In genomic region chr19:7860902-7861618, GRCh38 we compare ENCODE assay signal across 18 cellular contexts. TPM values are rescaled to one million over a fixed set of nuclear protein-coding genes. Genes with fewer than 3 reads are reported as not detected.
DNase-seq lines count a peak whose midpoint lies in the region; ATAC-seq, FAIRE-seq and TF ChIP-seq lines count a peak whose summit lies in the region.
"Had no signal": no experiment of that assay in that cellular context is flagged by ENCODE, and none has a peak within 500 bp of the region (broad histone marks: within the 10 kb centered on the region; RNA-seq: fewer than 3 reads in every experiment).

No MANE protein-coding gene starts in this region.

- BruUV-seq in HepG2 (replicated peaks; lab: Mats Ljungman, UMichigan), result no TSS peak

- H3K4me3 Mint-ChIP-seq in memory B cell (peak overlapping the region; percentile 53), type B pancreatic cell (peak overlapping the region; percentile 22)
- H3K4me3 Mint-ChIP-seq: activated CD4-positive, alpha-beta T cell treated with anti-CD3 and anti-CD28 coated beads, Interleukin-2, amount 10 ng/mL, durations not matched to agents 7 days and 5 days had no signal

- ATAC-seq in HepG2 (no peak; the same call in 1 of the 3 replicates), right lobe of liver (no peak), memory B cell (ENCODE audit: low read depth) (no peak), GM21367 (IDR thresholded peaks at IDR 0.05; ENCODE audit: unreplicated experiment) (no peak)

- no peak overlapping the region for H2AFZ ChIP-seq in HepG2 (ENCODE audit: low read length)

- H3K27me3 Mint-ChIP-seq in memory B cell (peaks cover 29% of the 10 kb centered on the region), type B pancreatic cell (peaks cover 20% of the 10 kb centered on the region)

- intact Hi-C loops in HepG2 (cut with micrococcal nuclease; ENCODE audit: unreplicated experiment) (no loop called here), right lobe of liver (cut with DNase I) (no loop called here), vagina (cut with DNase I) (no loop called here)

- H3K36me3 Mint-ChIP-seq in memory B cell (peaks cover 3% of the 10 kb centered on the region), type B pancreatic cell (no peaks in the 10 kb centered on the region)

- H3K9me3 ChIP-seq in HepG2 (ENCODE audit: low read length), result no peaks in the 10 kb centered on the region
- no peaks in the 10 kb centered on the region for H3K9me3 ChIP-seq in right lobe of liver
- no peaks in the 10 kb centered on the region for H3K9me3 ChIP-seq in vagina
- H3K9me3 ChIP-seq: sigmoid colon, transverse colon had no signal

- FAIRE-seq in HepG2 (lab: Jason Lieb, UNC), result no peak
- FAIRE-seq: colon had no signal

- H3K36me3 ChIP-seq in HepG2 (replicated peaks in 1 of 2; ENCODE audit: control insufficient read depth in 1 of 2, insufficient read depth in 2 of 2, low read length in 2 of 2) (no peaks in the 10 kb centered on the region), right lobe of liver (no peaks in the 10 kb centered on the region), vagina (no peaks in the 10 kb centered on the region)
- H3K36me3 ChIP-seq: transverse colon had no signal

- no peak overlapping the region for H3K9ac ChIP-seq in HepG2 (ENCODE audit: insufficient read depth, low read depth, low read length)

- TF ChIP-seq EP300 in HepG2 (IDR thresholded peaks at IDR 0.05; ENCODE audit: low read depth in 2 of 2, low read length in 2 of 2) (no peak), HepG2 (CRISPR knock-in tag; IDR thresholded peaks at IDR 0.05; ENCODE audit: borderline replicate concordance) (no peak)

- H3K9me3 Mint-ChIP-seq in memory B cell (no peaks in the 10 kb centered on the region), type B pancreatic cell (no peaks in the 10 kb centered on the region)
- H3K9me3 Mint-ChIP-seq: activated CD4-positive, alpha-beta T cell treated with anti-CD3 and anti-CD28 coated beads, Interleukin-2, amount 10 ng/mL, durations not matched to agents 7 days and 5 days had no signal

- no peak for DNase-seq in HepG2 (ENCODE audit: low spot score)
- no peak for DNase-seq in right lobe of liver
- peak in 50 of 58 donors; percentile 12 to 89 (median 59) for DNase-seq in anterior cingulate cortex (lab: John Stamatoyannopoulos, UW)
- DNase-seq in memory B cell (ENCODE audit: low spot score in 2 of 2), result no peak
- no peak for DNase-seq in type B pancreatic cell (ENCODE audit: extremely low spot score, unreplicated experiment)
- no peak for DNase-seq in SHP77 treated with DMSO at 0.1 percent for 48 hours (lab: John Stamatoyannopoulos, UW)
- no peak for DNase-seq in vagina (ENCODE audit: extremely low spot score in 2 of 2)
- DNase-seq: activated CD4-positive, alpha-beta T cell treated with anti-CD3 and anti-CD28 coated beads, Interleukin-2, amount 10 ng/mL, durations not matched to agents 7 days and 5 days; SIG-M5; sigmoid colon; stimulated activated CD4-positive, alpha-beta T cell treated with anti-CD3 and anti-CD28 coated beads, Interleukin-4, amount 100 ng/mL, for 24 hours; T1000; transverse colon had no signal

- in situ Hi-C loops in HepG2 (cut with HindIII; ENCODE audit: extremely low pct_ligation_motif_present, low pct_unique_long_range_greater_than_20kb), result no loop called here

- no peaks in the 10 kb centered on the region for H3K79me2 ChIP-seq in HepG2 (ENCODE audit: insufficient read depth, low read length)

- H3K27me3 ChIP-seq in HepG2 (ENCODE audit: control insufficient read depth in 1 of 2, insufficient read depth in 2 of 2, low read length in 2 of 2) (no peaks in the 10 kb centered on the region; a peak in 1 of 5 replicates), right lobe of liver (no peaks in the 10 kb centered on the region), vagina (no peaks in the 10 kb centered on the region)

- no peak overlapping the region for H3K27ac Mint-ChIP-seq in memory B cell
- H3K27ac Mint-ChIP-seq in type B pancreatic cell, result no peak overlapping the region
- H3K27ac Mint-ChIP-seq: activated CD4-positive, alpha-beta T cell treated with anti-CD3 and anti-CD28 coated beads, Interleukin-2, amount 10 ng/mL, durations not matched to agents 7 days and 5 days had no signal

- TF ChIP-seq POLR2A in HepG2 (IDR thresholded peaks at IDR 0.05; ENCODE audit: insufficient read depth in 1 of 2, low read depth in 2 of 2, low read length in 2 of 2) (no peak), right lobe of liver (IDR thresholded peaks at IDR 0.05) (no peak), vagina (IDR thresholded peaks at IDR 0.05) (no peak)

- CTCF ChIA-PET in HepG2 (lab: Yijun Ruan, JAX; ENCODE audit: low intra/inter-chr PET ratio, low total read pairs), result no interaction called here

- H3K4me2 ChIP-seq in HepG2 (ENCODE audit: low read depth, low read length), result no peak overlapping the region

- TF ChIP-seq CTCF in HepG2 (CRISPR knock-in tag; IDR thresholded peaks at IDR 0.05) (no peak), right lobe of liver (IDR thresholded peaks at IDR 0.05) (no peak), type B pancreatic cell (conservative IDR thresholded peaks at IDR 0.05) (no peak), vagina (IDR thresholded peaks at IDR 0.05) (no peak)

- POLR2A ChIA-PET in HepG2 (lab: Yijun Ruan, JAX), result interaction anchor here (1.1 to 1.3 kb wide), 2 partner anchors 43 to 58 kb away, joined by 3 to 5 read pairs; partner anchors contain the start of gene MAP2K7

- H3K4me1 Mint-ChIP-seq in memory B cell, result peaks cover 10% of the 10 kb centered on the region
- H3K4me1 Mint-ChIP-seq in type B pancreatic cell (ENCODE audit: unreplicated experiment), result no peaks in the 10 kb centered on the region

- H4K20me1 ChIP-seq in HepG2 (ENCODE audit: insufficient read depth, low read length), result no peaks in the 10 kb centered on the region

- H3K4me3 ChIP-seq in HepG2 (replicated peaks in 1 of 3; ENCODE audit: insufficient read depth in 1 of 3, low read depth in 2 of 3, low read length in 3 of 3) (no peak overlapping the region), right lobe of liver (no peak overlapping the region), vagina (no peak overlapping the region)

- peaks cover 20% of the 10 kb centered on the region for H3K4me1 ChIP-seq in HepG2 (ENCODE audit: insufficient read depth, low read length)
- peaks cover 0 to 6% (median 0%) of the 10 kb centered on the region in 4 donors for H3K4me1 ChIP-seq in right lobe of liver
- peaks cover 8% of the 10 kb centered on the region for H3K4me1 ChIP-seq in vagina

- WGBS in HepG2 (ENCODE audit: low lambda C conversion rate), result 56% methylated on average over 9 of the region's 9 CpGs
- WGBS in right lobe of liver (ENCODE audit: insufficient coverage, low coverage, low lambda C conversion rate, missing lambda C conversion rate), result 79% methylated on average over 4 of the region's 9 CpGs

- no peak for TF ChIP-seq RAD21 in HepG2 (CRISPR knock-in tag; IDR thresholded peaks at IDR 0.05)

- H3K27ac ChIP-seq in HepG2 (ENCODE audit: extremely low read length, insufficient read depth, low read length) (no peak overlapping the region), right lobe of liver (no peak overlapping the region), vagina (no peak overlapping the region)
- H3K27ac ChIP-seq: epithelial cell of prostate, sigmoid colon, transverse colon had no signal

RNA-seq across cellular contexts. Expression of gene PRR36, which starts 13.1 kb away (rescaled TPM):
- 0.07 TPM in 2 replicates for total RNA-seq in HepG2 (2016; rRNA removed; fragmentation: Illumina TruSeq; extraction: Trizol)
- 0.30 TPM in 1 of 2 replicates, not detected in the other for total RNA-seq in HepG2 (2016; cell fraction: cytosol; rRNA removed; fragmentation: Illumina TruSeq; extraction: Trizol; ENCODE audit: low read depth)
- 0.09 and 0.30 TPM in 2 replicates for total RNA-seq in HepG2 (2016; cell fraction: insoluble cytoplasmic fraction; rRNA removed; fragmentation: Illumina TruSeq; extraction: Trizol)
- total RNA-seq in HepG2 (2016; cell fraction: membrane; rRNA removed; fragmentation: Illumina TruSeq; extraction: Trizol), result 0.15 and 0.17 TPM in 2 replicates
- total RNA-seq in HepG2 (2016; cell fraction: nucleus; rRNA removed; fragmentation: Illumina TruSeq; extraction: Trizol), result 0.09 and 0.22 TPM in 2 replicates
- polyA plus RNA-seq in HepG2 (2011; rRNA removed), result 0.17 TPM in 2 replicates
- 0.05 and 0.13 TPM in 2 replicates for polyA plus RNA-seq in HepG2 (2011; cell fraction: cytosol; rRNA removed)
- 0.73 and 1.3 TPM in 2 replicates for polyA plus RNA-seq in HepG2 (2011; cell fraction: nucleus; rRNA removed)
- polyA plus RNA-seq in HepG2 (2012), result 1.5 and 1.8 TPM in 2 replicates
- 0.23 and 0.25 TPM in 2 replicates for polyA plus RNA-seq in HepG2 (2016; cell fraction: cytosol; fragmentation: Illumina TruSeq; extraction: Trizol; ENCODE audit: low read depth)
- polyA plus RNA-seq in HepG2 (2016; cell fraction: insoluble cytoplasmic fraction; fragmentation: Illumina TruSeq; extraction: Trizol; ENCODE audit: low read depth), result 0.54 and 0.83 TPM in 2 replicates
- 0.34 and 0.41 TPM in 2 replicates for polyA plus RNA-seq in HepG2 (2016; cell fraction: membrane; fragmentation: Illumina TruSeq; extraction: Trizol; ENCODE audit: low read depth)
- 1.3 and 1.5 TPM in 2 replicates for polyA plus RNA-seq in HepG2 (2016; cell fraction: nucleus; fragmentation: Illumina TruSeq; extraction: Trizol; ENCODE audit: insufficient read depth, low read depth)
- polyA minus RNA-seq in HepG2 (2011; rRNA and poly(A)+ RNA removed; ENCODE audit: low replicate concordance), result 0.34 TPM in 1 of 2 replicates, not detected in the other
- 0.97 and 1.1 TPM in 2 replicates for polyA minus RNA-seq in HepG2 (2011; cell fraction: cytosol; rRNA and poly(A)+ RNA removed)
- polyA minus RNA-seq in HepG2 (2011; cell fraction: nucleus; rRNA and poly(A)+ RNA removed), result 0.25 and 0.26 TPM in 2 replicates
- under 1 TPM in 4 of 6 experiments, not detected in 2; 0.07 to 0.37 (median 0.12) TPM for total RNA-seq in right lobe of liver
- total RNA-seq in type B pancreatic cell (ENCODE audit: low replicate concordance), result 8.5 and 10.9 TPM in 2 replicates
- not detected for total RNA-seq in vagina
- total RNA-seq: glomerular endothelial cell, sigmoid colon had no signal
- polyA plus RNA-seq: AG04450 had no signal

RNA-seq across cellular contexts. Expression of gene LRRC8E, which starts 27.2 kb away (rescaled TPM):
- 4.0 and 8.0 TPM in 2 replicates for total RNA-seq in HepG2 (2016; rRNA removed; fragmentation: Illumina TruSeq; extraction: Trizol)
- 0.97 and 1.0 TPM in 2 replicates for total RNA-seq in HepG2 (2016; cell fraction: cytosol; rRNA removed; fragmentation: Illumina TruSeq; extraction: Trizol; ENCODE audit: low read depth)
- 4.0 and 9.1 TPM in 2 replicates for total RNA-seq in HepG2 (2016; cell fraction: insoluble cytoplasmic fraction; rRNA removed; fragmentation: Illumina TruSeq; extraction: Trizol)
- total RNA-seq in HepG2 (2016; cell fraction: membrane; rRNA removed; fragmentation: Illumina TruSeq; extraction: Trizol), result 2.2 and 3.4 TPM in 2 replicates
- 7.5 and 8.2 TPM in 2 replicates for total RNA-seq in HepG2 (2016; cell fraction: nucleus; rRNA removed; fragmentation: Illumina TruSeq; extraction: Trizol)
- 10.3 and 14.6 TPM in 2 replicates for polyA plus RNA-seq in HepG2 (2011; rRNA removed)
- polyA plus RNA-seq in HepG2 (2011; cell fraction: cytosol; rRNA removed), result 6.6 and 7.8 TPM in 2 replicates
- 7.6 and 8.4 TPM in 2 replicates for polyA plus RNA-seq in HepG2 (2011; cell fraction: nucleus; rRNA removed)
- polyA plus RNA-seq in HepG2 (2012), result 10.1 and 12.0 TPM in 2 replicates
- polyA plus RNA-seq in HepG2 (2016; cell fraction: cytosol; fragmentation: Illumina TruSeq; extraction: Trizol; ENCODE audit: low read depth), result 0.41 and 0.42 TPM in 2 replicates
- 2.8 and 3.6 TPM in 2 replicates for polyA plus RNA-seq in HepG2 (2016; cell fraction: insoluble cytoplasmic fraction; fragmentation: Illumina TruSeq; extraction: Trizol; ENCODE audit: low read depth)
- 0.65 and 1.00 TPM in 2 replicates for polyA plus RNA-seq in HepG2 (2016; cell fraction: membrane; fragmentation: Illumina TruSeq; extraction: Trizol; ENCODE audit: low read depth)
- 8.0 and 10.3 TPM in 2 replicates for polyA plus RNA-seq in HepG2 (2016; cell fraction: nucleus; fragmentation: Illumina TruSeq; extraction: Trizol; ENCODE audit: insufficient read depth, low read depth)
- polyA minus RNA-seq in HepG2 (2011; rRNA and poly(A)+ RNA removed; ENCODE audit: low replicate concordance), result 13.5 and 26.2 TPM in 2 replicates
- polyA minus RNA-seq in HepG2 (2011; cell fraction: cytosol; rRNA and poly(A)+ RNA removed), result 10.5 and 13.4 TPM in 2 replicates
- 5.5 and 7.0 TPM in 2 replicates for polyA minus RNA-seq in HepG2 (2011; cell fraction: nucleus; rRNA and poly(A)+ RNA removed)
- 1 to 10 TPM; 1.5 to 9.6 (median 3.5) TPM for total RNA-seq in right lobe of liver
- total RNA-seq in type B pancreatic cell (ENCODE audit: low replicate concordance), result 4.3 and 7.4 TPM in 2 replicates
- 6.6 TPM for total RNA-seq in vagina
- total RNA-seq: activated CD4-positive, alpha-beta T cell treated with anti-CD3 and anti-CD28 coated beads, Interleukin-2, amount 10 ng/mL, durations not matched to agents 7 days and 5 days; sigmoid colon had no signal

RNA-seq across cellular contexts. Expression of gene EVI5L, which starts 31.0 kb away (rescaled TPM):
- total RNA-seq in HepG2 (2016; rRNA removed; fragmentation: Illumina TruSeq; extraction: Trizol), result 1.3 and 1.7 TPM in 2 replicates
- total RNA-seq in HepG2 (2016; cell fraction: cytosol; rRNA removed; fragmentation: Illumina TruSeq; extraction: Trizol; ENCODE audit: low read depth), result 0.61 and 0.62 TPM in 2 replicates
- 1.1 and 1.6 TPM in 2 replicates for total RNA-seq in HepG2 (2016; cell fraction: insoluble cytoplasmic fraction; rRNA removed; fragmentation: Illumina TruSeq; extraction: Trizol)
- total RNA-seq in HepG2 (2016; cell fraction: membrane; rRNA removed; fragmentation: Illumina TruSeq; extraction: Trizol), result 1.6 and 1.7 TPM in 2 replicates
- 1.2 and 1.7 TPM in 2 replicates for total RNA-seq in HepG2 (2016; cell fraction: nucleus; rRNA removed; fragmentation: Illumina TruSeq; extraction: Trizol)
- polyA plus RNA-seq in HepG2 (2011; rRNA removed), result 2.4 and 3.1 TPM in 2 replicates
- polyA plus RNA-seq in HepG2 (2011; cell fraction: cytosol; rRNA removed), result 2.1 and 2.9 TPM in 2 replicates
- polyA plus RNA-seq in HepG2 (2011; cell fraction: nucleus; rRNA removed), result 8.0 and 8.2 TPM in 2 replicates
- 3.2 TPM in 2 replicates for polyA plus RNA-seq in HepG2 (2012)
- polyA plus RNA-seq in HepG2 (2016; cell fraction: cytosol; fragmentation: Illumina TruSeq; extraction: Trizol; ENCODE audit: low read depth), result 0.58 and 0.84 TPM in 2 replicates
- polyA plus RNA-seq in HepG2 (2016; cell fraction: insoluble cytoplasmic fraction; fragmentation: Illumina TruSeq; extraction: Trizol; ENCODE audit: low read depth), result 1.7 and 2.0 TPM in 2 replicates
- 1.4 and 1.6 TPM in 2 replicates for polyA plus RNA-seq in HepG2 (2016; cell fraction: membrane; fragmentation: Illumina TruSeq; extraction: Trizol; ENCODE audit: low read depth)
- 3.6 and 4.8 TPM in 2 replicates for polyA plus RNA-seq in HepG2 (2016; cell fraction: nucleus; fragmentation: Illumina TruSeq; extraction: Trizol; ENCODE audit: insufficient read depth, low read depth)
- 6.3 and 14.8 TPM in 2 replicates for polyA minus RNA-seq in HepG2 (2011; rRNA and poly(A)+ RNA removed; ENCODE audit: low replicate concordance)
- 1.1 and 1.3 TPM in 2 replicates for polyA minus RNA-seq in HepG2 (2011; cell fraction: cytosol; rRNA and poly(A)+ RNA removed)
- 1.9 and 2.9 TPM in 2 replicates for polyA minus RNA-seq in HepG2 (2011; cell fraction: nucleus; rRNA and poly(A)+ RNA removed)
- total RNA-seq in right lobe of liver, result 1 to 10 TPM; 3.7 to 6.3 (median 4.9) TPM
- 11.7 and 19.0 TPM in 2 replicates for total RNA-seq in type B pancreatic cell (ENCODE audit: low replicate concordance)
- 17.2 TPM for total RNA-seq in vagina

RNA-seq across cellular contexts. Expression of gene MAP2K7, which starts 42.6 kb away (rescaled TPM):
- total RNA-seq in HepG2 (2016; rRNA removed; fragmentation: Illumina TruSeq; extraction: Trizol) (8.7 and 10.8 TPM in 2 replicates), right lobe of liver (10 to 100 TPM in 5 of 6 experiments, 1 to 10 TPM in 1; 9.7 to 22.1 (median 15.6) TPM), type B pancreatic cell (ENCODE audit: low replicate concordance) (38.2 and 42.2 TPM in 2 replicates), vagina (26.8 TPM)
- 3.9 and 4.1 TPM in 2 replicates for total RNA-seq in HepG2 (2016; cell fraction: cytosol; rRNA removed; fragmentation: Illumina TruSeq; extraction: Trizol; ENCODE audit: low read depth)
- total RNA-seq in HepG2 (2016; cell fraction: insoluble cytoplasmic fraction; rRNA removed; fragmentation: Illumina TruSeq; extraction: Trizol), result 7.6 and 11.7 TPM in 2 replicates
- 11.5 and 13.1 TPM in 2 replicates for total RNA-seq in HepG2 (2016; cell fraction: membrane; rRNA removed; fragmentation: Illumina TruSeq; extraction: Trizol)
- total RNA-seq in HepG2 (2016; cell fraction: nucleus; rRNA removed; fragmentation: Illumina TruSeq; extraction: Trizol), result 8.3 and 8.5 TPM in 2 replicates
- 9.0 and 14.8 TPM in 2 replicates for polyA plus RNA-seq in HepG2 (2011; rRNA removed)
- polyA plus RNA-seq in HepG2 (2011; cell fraction: cytosol; rRNA removed), result 8.8 and 11.2 TPM in 2 replicates
- polyA plus RNA-seq in HepG2 (2011; cell fraction: nucleus; rRNA removed), result 42.0 and 50.6 TPM in 2 replicates
- 17.3 and 19.9 TPM in 2 replicates for polyA plus RNA-seq in HepG2 (2012)
- 3.9 and 4.4 TPM in 2 replicates for polyA plus RNA-seq in HepG2 (2016; cell fraction: cytosol; fragmentation: Illumina TruSeq; extraction: Trizol; ENCODE audit: low read depth)
- polyA plus RNA-seq in HepG2 (2016; cell fraction: insoluble cytoplasmic fraction; fragmentation: Illumina TruSeq; extraction: Trizol; ENCODE audit: low read depth), result 10.5 and 15.1 TPM in 2 replicates
- polyA plus RNA-seq in HepG2 (2016; cell fraction: membrane; fragmentation: Illumina TruSeq; extraction: Trizol; ENCODE audit: low read depth), result 8.5 and 10.6 TPM in 2 replicates
- 25.7 and 31.5 TPM in 2 replicates for polyA plus RNA-seq in HepG2 (2016; cell fraction: nucleus; fragmentation: Illumina TruSeq; extraction: Trizol; ENCODE audit: insufficient read depth, low read depth)
- 17.6 and 23.5 TPM in 2 replicates for polyA minus RNA-seq in HepG2 (2011; rRNA and poly(A)+ RNA removed; ENCODE audit: low replicate concordance)
- polyA minus RNA-seq in HepG2 (2011; cell fraction: cytosol; rRNA and poly(A)+ RNA removed), result 10.0 and 13.0 TPM in 2 replicates
- 11.2 and 11.7 TPM in 2 replicates for polyA minus RNA-seq in HepG2 (2011; cell fraction: nucleus; rRNA and poly(A)+ RNA removed)

RNA-seq across cellular contexts. Expression of gene TGFBR3L, which starts 53.6 kb away (rescaled TPM):
- total RNA-seq in HepG2 (2016; rRNA removed; fragmentation: Illumina TruSeq; extraction: Trizol) (0.83 and 1.0 TPM in 2 replicates), right lobe of liver (1 to 10 TPM in 3 of 6 experiments, under 1 TPM in 3; 0.42 to 2.9 (median 1.3) TPM), type B pancreatic cell (ENCODE audit: low replicate concordance) (1.1 and 2.4 TPM in 2 replicates), vagina (1.5 TPM)
- 3.2 and 3.7 TPM in 2 replicates for total RNA-seq in HepG2 (2016; cell fraction: cytosol; rRNA removed; fragmentation: Illumina TruSeq; extraction: Trizol; ENCODE audit: low read depth)
- 0.56 and 1.1 TPM in 2 replicates for total RNA-seq in HepG2 (2016; cell fraction: insoluble cytoplasmic fraction; rRNA removed; fragmentation: Illumina TruSeq; extraction: Trizol)
- 1.6 and 2.1 TPM in 2 replicates for total RNA-seq in HepG2 (2016; cell fraction: membrane; rRNA removed; fragmentation: Illumina TruSeq; extraction: Trizol)
- total RNA-seq in HepG2 (2016; cell fraction: nucleus; rRNA removed; fragmentation: Illumina TruSeq; extraction: Trizol), result 0.81 TPM in 1 of 2 replicates, not detected in the other
- polyA plus RNA-seq in HepG2 (2011; rRNA removed), result 0.14 and 0.20 TPM in 2 replicates
- polyA plus RNA-seq in HepG2 (2011; cell fraction: cytosol; rRNA removed), result 0.25 and 0.55 TPM in 2 replicates
- 1.0 and 1.6 TPM in 2 replicates for polyA plus RNA-seq in HepG2 (2011; cell fraction: nucleus; rRNA removed)
- 0.25 and 0.69 TPM in 2 replicates for polyA plus RNA-seq in HepG2 (2012)
- 7.2 and 8.1 TPM in 2 replicates for polyA plus RNA-seq in HepG2 (2016; cell fraction: cytosol; fragmentation: Illumina TruSeq; extraction: Trizol; ENCODE audit: low read depth)
- polyA plus RNA-seq in HepG2 (2016; cell fraction: insoluble cytoplasmic fraction; fragmentation: Illumina TruSeq; extraction: Trizol; ENCODE audit: low read depth), result 0.49 and 1.4 TPM in 2 replicates
- 4.1 and 4.2 TPM in 2 replicates for polyA plus RNA-seq in HepG2 (2016; cell fraction: membrane; fragmentation: Illumina TruSeq; extraction: Trizol; ENCODE audit: low read depth)
- polyA plus RNA-seq in HepG2 (2016; cell fraction: nucleus; fragmentation: Illumina TruSeq; extraction: Trizol; ENCODE audit: insufficient read depth, low read depth), result 0.90 and 1.3 TPM in 2 replicates
- polyA minus RNA-seq in HepG2 (2011; rRNA and poly(A)+ RNA removed; ENCODE audit: low replicate concordance), result 0.30 and 1.5 TPM in 2 replicates
- polyA minus RNA-seq in HepG2 (2011; cell fraction: cytosol; rRNA and poly(A)+ RNA removed), result not detected in 2 replicates
- polyA minus RNA-seq in HepG2 (2011; cell fraction: nucleus; rRNA and poly(A)+ RNA removed), result not detected in 2 replicates
- polyA plus RNA-seq: AG04450, sigmoid colon had no signal

Comparison
In these comparisons a context has a peak if more than half of its experiments do, and no peak if none do; other contexts are left out.
1. DNase-seq: peak in anterior cingulate cortex (50 of 58); none in HepG2 (single experiment), right lobe of liver (0 of 3), memory B cell (0 of 2), type B pancreatic cell (single experiment), SHP77 treated with DMSO at 0.1 percent for 48 hours (single experiment) and vagina (0 of 2).